ENCODE assay signal across 21 cellular contexts in the genomic region with DNA sequence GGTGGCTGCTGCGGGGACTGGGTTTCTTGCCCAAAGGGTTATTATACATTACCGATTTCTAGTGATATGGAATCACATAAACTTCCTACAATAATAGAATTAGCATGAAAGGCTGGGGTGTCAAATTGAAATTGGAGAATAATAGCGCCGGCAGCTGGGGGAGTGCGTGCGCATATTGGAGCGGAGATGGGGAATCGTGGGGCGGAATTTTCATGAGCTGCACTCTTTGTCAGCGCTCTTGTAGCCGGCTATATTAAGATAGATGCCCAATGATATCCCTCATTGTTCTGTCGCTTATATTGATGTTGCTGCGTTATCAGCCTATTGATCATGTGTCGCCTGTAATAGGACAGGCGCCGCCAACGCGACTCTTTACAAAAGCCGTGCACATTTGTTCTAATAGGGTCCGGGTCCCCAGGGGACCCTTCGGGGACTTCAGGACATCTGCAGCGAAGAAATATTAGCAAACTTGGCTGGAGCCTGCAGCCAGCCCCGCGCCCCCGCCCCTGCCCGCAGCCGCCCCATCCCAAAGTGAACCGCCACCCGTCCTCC. TPM values are rescaled to one million over a fixed set of nuclear protein-coding genes. Genes with fewer than 3 reads are reported as not detected.
DNase-seq lines count a peak whose midpoint lies in the region; ATAC-seq, FAIRE-seq and TF ChIP-seq lines count a peak whose summit lies in the region.
"Had no signal": no experiment of that assay in that cellular context is flagged by ENCODE, and none has a peak within 500 bp of the region (broad histone marks: within the 10 kb centered on the region; RNA-seq: fewer than 3 reads in every experiment).

No MANE protein-coding gene starts in this region.

- H3K4ac ChIP-seq in H1 (replicated peaks; ENCODE audit: insufficient read length, low read depth, low read length), result no peak overlapping the region

- WGBS in HepG2 (ENCODE audit: low lambda C conversion rate), result 40% methylated on average over 20 of the region's 29 CpGs
- WGBS in right lobe of liver (ENCODE audit: insufficient coverage, low coverage, low lambda C conversion rate, missing lambda C conversion rate), result 7% methylated on average over 16 of the region's 29 CpGs
- WGBS in H1 (ENCODE audit: extremely low coverage in 1 of 2, insufficient coverage in 1 of 2, insufficient read length in 1 of 2, insufficient replicate concordance in 2 of 2, low coverage in 1 of 2, low lambda C conversion rate in 2 of 2, missing lambda C conversion rate in 1 of 2), 2 experiments, result 2% methylated on average over 22 of the region's 29 CpGs; no CpG with 5 or more reads in 1 of the 2 experiments
- 7 to 14% (median 8%) methylated on average over 25 to 29 of the region's 29 CpGs for WGBS in spleen, 5 donors

- no peak overlapping the region for H4K91ac ChIP-seq in H1 (replicated peaks; ENCODE audit: insufficient read length, low read length)

- H4K5ac ChIP-seq in H1 (ENCODE audit: insufficient read length, low read depth, low read length), result no peak overlapping the region

- CTCF ChIA-PET in HepG2 (lab: Yijun Ruan, JAX; ENCODE audit: low intra/inter-chr PET ratio, low total read pairs), result no interaction called here
- CTCF ChIA-PET in T-cell (lab: Charles Lee), result no interaction called here
- CTCF ChIA-PET in H1 (lab: Charles Lee; ENCODE audit: partially characterized antibody), result interaction anchor here (1.2 to 3.5 kb wide), 4 partner anchors 12 to 195 kb away, joined by 3 to 18 read pairs (median 10); no protein-coding TSS in a partner anchor

- intact Hi-C loops in HepG2 (cut with micrococcal nuclease; ENCODE audit: unreplicated experiment) (no loop called here), right lobe of liver (cut with DNase I) (no loop called here), spleen (cut with DNase I; ENCODE audit: low total_unique reads) (no loop called here)

- H3K27me3 Mint-ChIP-seq in T-cell, result peaks cover 33 to 55% of the 10 kb centered on the region in 2 donors

- H2AK5ac ChIP-seq in H1 (ENCODE audit: low read depth, low read length), result no peak overlapping the region

- no peaks in the 10 kb centered on the region for H3K79me2 ChIP-seq in HepG2 (ENCODE audit: insufficient read depth, low read length)
- H3K79me2 ChIP-seq in H1 (ENCODE audit: control insufficient read depth in 1 of 2, insufficient read depth in 2 of 2, low read length in 2 of 2), result no peaks in the 10 kb centered on the region
- no peaks in the 10 kb centered on the region for H3K79me2 ChIP-seq in MM.1S (ENCODE audit: low read length)

- no peaks in the 10 kb centered on the region for H3K4me1 ChIP-seq in HepG2 (ENCODE audit: insufficient read depth, low read length)
- no peaks in the 10 kb centered on the region for H3K4me1 ChIP-seq in right lobe of liver
- H3K4me1 ChIP-seq in H1 (replicated peaks in 1 of 4; ENCODE audit: control insufficient read depth in 3 of 4, insufficient read depth in 4 of 4, low read length in 3 of 4), result peaks cover 0 to 35% (median 22%) of the 10 kb centered on the region in 4 experiments; a peak in 6 of 7 replicates
- peaks cover 3 to 57% (median 27%) of the 10 kb centered on the region in 6 donors for H3K4me1 ChIP-seq in spleen
- H3K4me1 ChIP-seq in MM.1S (ENCODE audit: low read length), result no peaks in the 10 kb centered on the region
- H3K4me1 ChIP-seq: BE2C had no signal

- no peak overlapping the region for H2BK120ac ChIP-seq in H1 (replicated peaks; ENCODE audit: low read depth, low read length)

- no peak for TF ChIP-seq RAD21 in HepG2 (CRISPR knock-in tag; IDR thresholded peaks at IDR 0.05)
- no peak for TF ChIP-seq RAD21 in H1 (IDR thresholded peaks at IDR 0.05 in 1 of 2, conservative IDR thresholded peaks at IDR 0.05 in 1 of 2; ENCODE audit: low read depth in 2 of 2, low read length in 2 of 2)

- no peak overlapping the region for H3K23ac ChIP-seq in H1 (ENCODE audit: insufficient read length)

- POLR2A ChIA-PET in HepG2 (lab: Yijun Ruan, JAX), result no interaction called here
- POLR2A ChIA-PET in T-cell (lab: Charles Lee), result no interaction called here
- POLR2A ChIA-PET in H1 (lab: Charles Lee; ENCODE audit: partially characterized antibody), result interaction anchor here (1.0 to 11.2 kb wide), 4 partner anchors 8 to 12 kb away, joined by 3 to 76 read pairs (median 4); no protein-coding TSS in a partner anchor

- no peaks in the 10 kb centered on the region for H3K9me2 ChIP-seq in MM.1S (replicated peaks; ENCODE audit: insufficient read depth, low read length)

- no peak overlapping the region for H3K4me2 ChIP-seq in HepG2 (ENCODE audit: low read depth, low read length)
- H3K4me2 ChIP-seq in H1 (ENCODE audit: insufficient read depth in 1 of 2, low read depth in 2 of 2, low read length in 2 of 2), result no peak overlapping the region
- H3K4me2 ChIP-seq in MM.1S (ENCODE audit: low read depth, low read length), result no peak overlapping the region

- in situ Hi-C loops in HepG2 (cut with HindIII; ENCODE audit: extremely low pct_ligation_motif_present, low pct_unique_long_range_greater_than_20kb), result no loop called here

- H2BK20ac ChIP-seq in H1 (ENCODE audit: low read length), result no peak overlapping the region

- FAIRE-seq in HepG2 (lab: Jason Lieb, UNC) (no peak), H1 (lab: Jason Lieb, UNC) (no peak)

- H3K36me3 ChIP-seq in HepG2 (replicated peaks in 1 of 2; ENCODE audit: control insufficient read depth in 1 of 2, insufficient read depth in 2 of 2, low read length in 2 of 2), result no peaks in the 10 kb centered on the region
- no peaks in the 10 kb centered on the region for H3K36me3 ChIP-seq in right lobe of liver
- H3K36me3 ChIP-seq in H1 (ENCODE audit: control insufficient read depth in 2 of 4, insufficient read depth in 4 of 4, low read length in 3 of 4), result peaks cover 0 to 28% (median 0%) of the 10 kb centered on the region in 4 experiments; a peak in 1 of 8 replicates
- no peaks in the 10 kb centered on the region for H3K36me3 ChIP-seq in spleen
- no peaks in the 10 kb centered on the region for H3K36me3 ChIP-seq in MM.1S (replicated peaks; ENCODE audit: insufficient read depth, low read length)
- H3K36me3 ChIP-seq: BE2C, tibial nerve had no signal

- no peak overlapping the region for H3K14ac ChIP-seq in H1 (ENCODE audit: insufficient read length)

- peaks cover 17 to 79% of the 10 kb centered on the region in 2 experiments; a peak in 4 of 5 replicates for H3K27me3 ChIP-seq in HepG2 (ENCODE audit: control insufficient read depth in 1 of 2, insufficient read depth in 2 of 2, low read length in 2 of 2)
- peaks cover 25 to 54% of the 10 kb centered on the region in 2 donors for H3K27me3 ChIP-seq in right lobe of liver
- H3K27me3 ChIP-seq in H1 (replicated peaks in 1 of 4; ENCODE audit: control insufficient read depth in 3 of 4, extremely low read depth in 1 of 4, insufficient read depth in 3 of 4, low read length in 3 of 4), result peaks cover 95 to 99% (median 98%) of the 10 kb centered on the region in 4 experiments
- H3K27me3 ChIP-seq in spleen (replicated peaks in 1 of 7), result peaks cover 43 to 100% (median 97%) of the 10 kb centered on the region in 7 donors
- H3K27me3 ChIP-seq in MM.1S (replicated peaks; ENCODE audit: insufficient read depth, low read length), result peaks cover 70% of the 10 kb centered on the region

- TF ChIP-seq EP300 in HepG2 (IDR thresholded peaks at IDR 0.05; ENCODE audit: low read depth in 2 of 2, low read length in 2 of 2) (no peak), HepG2 (CRISPR knock-in tag; IDR thresholded peaks at IDR 0.05; ENCODE audit: borderline replicate concordance) (no peak), H1 (IDR thresholded peaks at IDR 0.05; ENCODE audit: borderline replicate concordance in 1 of 2, low read depth in 2 of 2, low read length in 2 of 2) (no peak)

- no peak overlapping the region for H3K27ac ChIP-seq in HepG2 (ENCODE audit: extremely low read length, insufficient read depth, low read length)
- H3K27ac ChIP-seq in right lobe of liver, result no peak overlapping the region
- no peak overlapping the region for H3K27ac ChIP-seq in H1 (ENCODE audit: low read depth, low read length)
- no peak overlapping the region for H3K27ac ChIP-seq in spleen
- no peak overlapping the region for H3K27ac ChIP-seq in MM.1S (ENCODE audit: low read length)
- H3K27ac ChIP-seq: coronary artery, GM23248, tibial nerve had no signal

- H3K4me3 Mint-ChIP-seq in T-cell, result peak overlapping the region in 2 of 3 donors; percentile 31 to 65
- H3K4me3 Mint-ChIP-seq: stimulated activated effector memory CD8-positive, alpha-beta T cell treated with anti-CD3 and anti-CD28 coated beads, Interleukin-12 subunit alpha, Interleukin-12 subunit beta, amount 100 ng/mL, for 72 hours had no signal

- TF ChIP-seq POLR2A in HepG2 (IDR thresholded peaks at IDR 0.05; ENCODE audit: insufficient read depth in 1 of 2, low read depth in 2 of 2, low read length in 2 of 2) (no peak), right lobe of liver (IDR thresholded peaks at IDR 0.05) (no peak), H1 (IDR thresholded peaks at IDR 0.05; ENCODE audit: control extremely low read depth in 1 of 2, low read depth in 2 of 2, low read length in 2 of 2) (no peak), spleen (IDR thresholded peaks at IDR 0.05) (no peak)

- H3K4me3 ChIP-seq in HepG2 (replicated peaks in 1 of 3; ENCODE audit: insufficient read depth in 1 of 3, low read depth in 2 of 3, low read length in 3 of 3) (no peak overlapping the region), right lobe of liver (no peak overlapping the region), H1 (ENCODE audit: extremely low read depth in 1 of 4, insufficient read depth in 2 of 4, low read depth in 3 of 4, low read length in 4 of 4) (no peak overlapping the region), spleen (no peak overlapping the region), MM.1S (ENCODE audit: low read length) (no peak overlapping the region)
- H3K4me3 ChIP-seq: coronary artery, GM23248, tibial nerve had no signal

- H2BK15ac ChIP-seq in H1 (ENCODE audit: low read length), result no peak overlapping the region

- H3K56ac ChIP-seq in H1 (replicated peaks; ENCODE audit: insufficient read length, low read depth, low read length), result no peak overlapping the region

- H3K9me3 Mint-ChIP-seq in T-cell, result no peaks in the 10 kb centered on the region
- H3K9me3 Mint-ChIP-seq: stimulated activated effector memory CD8-positive, alpha-beta T cell treated with anti-CD3 and anti-CD28 coated beads, Interleukin-12 subunit alpha, Interleukin-12 subunit beta, amount 100 ng/mL, for 72 hours had no signal

- no peak overlapping the region for H3K27ac Mint-ChIP-seq in T-cell
- H3K27ac Mint-ChIP-seq: stimulated activated effector memory CD8-positive, alpha-beta T cell treated with anti-CD3 and anti-CD28 coated beads, Interleukin-12 subunit alpha, Interleukin-12 subunit beta, amount 100 ng/mL, for 72 hours had no signal

- H2AFZ ChIP-seq in HepG2 (ENCODE audit: low read length) (no peak overlapping the region), H1 (ENCODE audit: low read length) (no peak overlapping the region), MM.1S (ENCODE audit: low read length) (no peak overlapping the region)
- H2AFZ ChIP-seq: GM23248 had no signal

- H3K18ac ChIP-seq in H1 (ENCODE audit: extremely low read depth, low read length), result no peak overlapping the region

- H3K79me1 ChIP-seq in H1 (ENCODE audit: low read depth, low read length), result no peaks in the 10 kb centered on the region

- H3K9ac ChIP-seq in HepG2 (ENCODE audit: insufficient read depth, low read depth, low read length), result no peak overlapping the region
- H3K9ac ChIP-seq in H1 (replicated peaks in 1 of 4; ENCODE audit: extremely low read depth in 1 of 4, low read depth in 3 of 4, low read length in 3 of 4), result no peak overlapping the region
- H3K9ac ChIP-seq in MM.1S (ENCODE audit: low read length), result no peak overlapping the region
- H3K9ac ChIP-seq: GM23248 had no signal

- TF ChIP-seq CTCF in HepG2 (CRISPR knock-in tag; IDR thresholded peaks at IDR 0.05) (no peak), right lobe of liver (IDR thresholded peaks at IDR 0.05) (no peak), H1 (IDR thresholded peaks at IDR 0.05; ENCODE audit: control extremely low read depth in 1 of 3, insufficient read depth in 1 of 3, low read depth in 1 of 3, low read length in 3 of 3) (no peak), spleen (IDR thresholded peaks at IDR 0.05 in 8 of 11, conservative IDR thresholded peaks at IDR 0.05 in 3 of 11) (no peak), MM.1S (IDR thresholded peaks at IDR 0.05; ENCODE audit: low read length) (no peak)

- ATAC-seq in HepG2 (no peak), right lobe of liver (no peak), T-cell (replicated peaks in 1 of 4) (no peak), GM19023 (IDR thresholded peaks at IDR 0.05; ENCODE audit: unreplicated experiment) (no peak)
- ATAC-seq: stimulated activated effector memory CD8-positive, alpha-beta T cell treated with anti-CD3 and anti-CD28 coated beads, Interleukin-12 subunit alpha, Interleukin-12 subunit beta, amount 100 ng/mL, for 72 hours had no signal

- H3K9me3 ChIP-seq in HepG2 (ENCODE audit: low read length), result no peaks in the 10 kb centered on the region
- H3K9me3 ChIP-seq in right lobe of liver, result no peaks in the 10 kb centered on the region
- no peaks in the 10 kb centered on the region for H3K9me3 ChIP-seq in H1 (ENCODE audit: insufficient read depth in 2 of 2, low read depth in 1 of 2, low read length in 1 of 2)
- H3K9me3 ChIP-seq in spleen, result peaks cover 0 to 5% (median 0%) of the 10 kb centered on the region in 8 donors
- no peaks in the 10 kb centered on the region for H3K9me3 ChIP-seq in MM.1S (replicated peaks; ENCODE audit: insufficient read depth, low read length)
- H3K9me3 ChIP-seq: BE2C, tibial nerve had no signal

- no TSS peak for BruUV-seq in HepG2 (replicated peaks; lab: Mats Ljungman, UMichigan)

- H4K20me1 ChIP-seq in HepG2 (ENCODE audit: insufficient read depth, low read length) (no peaks in the 10 kb centered on the region), H1 (replicated peaks in 1 of 2; ENCODE audit: control insufficient read depth in 1 of 2, insufficient read depth in 2 of 2, low read length in 2 of 2) (peaks cover 13 to 25% of the 10 kb centered on the region in 2 experiments), MM.1S (ENCODE audit: insufficient read depth, low read length) (no peaks in the 10 kb centered on the region)

- no peak overlapping the region for H2BK12ac ChIP-seq in H1 (ENCODE audit: low read depth, low read length)

- no peak for DNase-seq in HepG2 (ENCODE audit: low spot score)
- no peak for DNase-seq in right lobe of liver
- no peak for DNase-seq in T-cell
- no peak for DNase-seq in H1 (ENCODE audit: low read depth in 1 of 2, low spot score in 2 of 2)
- DNase-seq in spleen, result peak; percentile 41
- DNase-seq in MM.1S, result no peak
- DNase-seq in NCI-H2107 treated with DMSO at 0.1 percent for 48 hours (lab: John Stamatoyannopoulos, UW; ENCODE audit: unreplicated experiment), result no peak
- DNase-seq: activated CD4-positive, alpha-beta T cell treated with anti-CD3 and anti-CD28 coated beads for 48 hours; BE2C; foreskin melanocyte; GM23248; NCI-H2029; NCI-H510A treated with DMSO at 0.1 percent for 48 hours; SIG-M5 had no signal

- H3F3A ChIP-seq in MM.1S (ENCODE audit: insufficient read depth, low read length), result no peaks in the 10 kb centered on the region

- peaks cover 12 to 29% (median 25%) of the 10 kb centered on the region in 3 donors for H3K4me1 Mint-ChIP-seq in T-cell

- H3K36me3 Mint-ChIP-seq in T-cell, result no peaks in the 10 kb centered on the region

- peaks cover 3% of the 10 kb centered on the region; the same call in 1 of the 2 replicates for H3K23me2 ChIP-seq in H1 (ENCODE audit: low read depth, low read length)

- H2BK5ac ChIP-seq in H1 (ENCODE audit: low read depth, low read length), result no peak overlapping the region

- no peak overlapping the region for H4K8ac ChIP-seq in H1 (ENCODE audit: extremely low read depth, insufficient read depth, low read length)

RNA-seq across cellular contexts. Expression of a gene that starts 5.1 kb away (rescaled TPM):
- not detected in 2 replicates for total RNA-seq in HepG2 (2016; rRNA removed; fragmentation: Illumina TruSeq; extraction: Trizol)
- not detected in 2 replicates for total RNA-seq in HepG2 (2016; cell fraction: cytosol; rRNA removed; fragmentation: Illumina TruSeq; extraction: Trizol; ENCODE audit: low read depth)
- total RNA-seq in HepG2 (2016; cell fraction: insoluble cytoplasmic fraction; rRNA removed; fragmentation: Illumina TruSeq; extraction: Trizol), result not detected in 2 replicates
- not detected in 2 replicates for total RNA-seq in HepG2 (2016; cell fraction: membrane; rRNA removed; fragmentation: Illumina TruSeq; extraction: Trizol)
- total RNA-seq in HepG2 (2016; cell fraction: nucleus; rRNA removed; fragmentation: Illumina TruSeq; extraction: Trizol), result not detected in 2 replicates
- polyA plus RNA-seq in HepG2 (2011; rRNA removed), result not detected in 2 replicates
- not detected in 2 replicates for polyA plus RNA-seq in HepG2 (2011; cell fraction: cytosol; rRNA removed)
- polyA plus RNA-seq in HepG2 (2011; cell fraction: nucleus; rRNA removed), result not detected in 2 replicates
- polyA plus RNA-seq in HepG2 (2012), result not detected in 2 replicates
- polyA plus RNA-seq in HepG2 (2016; cell fraction: cytosol; fragmentation: Illumina TruSeq; extraction: Trizol; ENCODE audit: low read depth), result not detected in 2 replicates
- polyA plus RNA-seq in HepG2 (2016; cell fraction: insoluble cytoplasmic fraction; fragmentation: Illumina TruSeq; extraction: Trizol; ENCODE audit: low read depth), result not detected in 2 replicates
- polyA plus RNA-seq in HepG2 (2016; cell fraction: membrane; fragmentation: Illumina TruSeq; extraction: Trizol; ENCODE audit: low read depth), result not detected in 2 replicates
- polyA plus RNA-seq in HepG2 (2016; cell fraction: nucleus; fragmentation: Illumina TruSeq; extraction: Trizol; ENCODE audit: insufficient read depth, low read depth), result not detected in 2 replicates
- not detected in 2 replicates for polyA minus RNA-seq in HepG2 (2011; rRNA and poly(A)+ RNA removed; ENCODE audit: low replicate concordance)
- not detected in 2 replicates for polyA minus RNA-seq in HepG2 (2011; cell fraction: cytosol; rRNA and poly(A)+ RNA removed)
- not detected in 2 replicates for polyA minus RNA-seq in HepG2 (2011; cell fraction: nucleus; rRNA and poly(A)+ RNA removed)
- total RNA-seq in right lobe of liver, result not detected
- not detected for total RNA-seq in T-cell
- total RNA-seq in H1 (2021; fragmentation: NEBNext Ultra II Directional; extraction: Animal tissue kit (Norgen Biotek cat#: 25700)), result not detected in 2 replicates
- polyA plus RNA-seq in H1 (2011; rRNA removed), result 0.03 TPM in 1 of 2 replicates, not detected in the other
- polyA plus RNA-seq in H1 (2011; cell fraction: cytosol; rRNA removed), result not detected
- not detected for polyA plus RNA-seq in H1 (2011; cell fraction: nucleus; rRNA removed)
- polyA plus RNA-seq in H1 (2012, experiment 1 of 2), result not detected in 4 replicates
- not detected for polyA plus RNA-seq in H1 (2012, experiment 2 of 2)
- polyA plus RNA-seq in H1 (2013, experiment 1 of 2), result 0.02 TPM
- not detected for polyA plus RNA-seq in H1 (2013, experiment 2 of 2)
- not detected in 2 replicates for polyA minus RNA-seq in H1 (2011; rRNA and poly(A)+ RNA removed)
- polyA minus RNA-seq in H1 (2011; cell fraction: cytosol; rRNA and poly(A)+ RNA removed), result not detected
- polyA minus RNA-seq in H1 (2011; cell fraction: nucleus; rRNA and poly(A)+ RNA removed), result not detected
- not detected for total RNA-seq in spleen
- polyA plus RNA-seq in spleen, result not detected
- total RNA-seq: GM23248, liver, myocyte, OCI-LY7, tibial nerve had no signal
- polyA plus RNA-seq: GM23248, liver had no signal
